In genomic region chr3:190120161-190121060, GRCh38 we compare ENCODE assay signal across 8 cellular contexts. TPM values are rescaled to one million over a fixed set of nuclear protein-coding genes. Genes with fewer than 3 reads are reported as not detected.
DNase-seq lines count a peak whose midpoint lies in the region; ATAC-seq and TF ChIP-seq lines count a peak whose summit lies in the region.

Gene P3H2, minus strand, starts transcription at chr3:190120897. Its CDS starts 166 bp downstream, at chr3:190120731.

- TF ChIP-seq CTCF in adrenal gland (IDR thresholded peaks at IDR 0.05) (peak; percentile 42 to 70 (median 56)), cardiac muscle cell (IDR thresholded peaks at IDR 0.05; ENCODE audit: low read depth, low read length) (peak; percentile 63)

- 1 to 2% (median 1%) methylated on average over 11 to 105 of the region's 105 CpGs for WGBS in adrenal gland, 4 donors

- intact Hi-C loops in adrenal gland (cut with DNase I), result loop anchor here (5.0 to 10.0 kb wide), 4 partner anchors 77 to 156 kb away; no protein-coding TSS in a partner anchor

- H3K27me3 ChIP-seq in adrenal gland (no peaks in the 10 kb centered on the region), cardiac muscle cell (no peaks in the 10 kb centered on the region)

- H3K4me1 ChIP-seq in adrenal gland (replicated peaks in 1 of 2) (peaks cover 23 to 45% of the 10 kb centered on the region in 2 donors), cardiac muscle cell (ENCODE audit: low read depth) (peaks cover 17% of the 10 kb centered on the region)

- peak; percentile 81 for ATAC-seq in GM18909 (IDR thresholded peaks at IDR 0.05; ENCODE audit: poor library complexity, unreplicated experiment)
- ATAC-seq in HG03280 (IDR thresholded peaks at IDR 0.05; ENCODE audit: unreplicated experiment), result peak; percentile 74
- ATAC-seq in HG03571 (IDR thresholded peaks at IDR 0.05; ENCODE audit: unreplicated experiment), result no peak

- H3K9me3 ChIP-seq in adrenal gland (replicated peaks in 1 of 3), result no peaks in the 10 kb centered on the region
- H3K9me3 ChIP-seq in cardiac muscle cell (ENCODE audit: low read depth), result no peaks in the 10 kb centered on the region

- H3K27ac ChIP-seq in adrenal gland (peak within 1 kb of the TSS; percentile 41 to 94 (median 88)), cardiac muscle cell (peak within 1 kb of the TSS; percentile 85)

- DNase-seq in Ammon's horn (ENCODE audit: low spot score) (peak; percentile 91), NCI-H748 (lab: John Stamatoyannopoulos, UW; ENCODE audit: unreplicated experiment) (peak; percentile 83), adrenal gland (peak; percentile 88 to 94 (median 92)), cardiac muscle cell (ENCODE audit: low read depth in 1 of 2, low spot score in 1 of 2) (peak; percentile 95 to 96), occipital lobe (lab: John Stamatoyannopoulos, UW) (peak; percentile 82)

- peak; percentile 63 to 90 for TF ChIP-seq POLR2A in adrenal gland (IDR thresholded peaks at IDR 0.05)

- H3K36me3 ChIP-seq in adrenal gland (replicated peaks in 1 of 2) (no peaks in the 10 kb centered on the region), cardiac muscle cell (no peaks in the 10 kb centered on the region)

- H3K4me3 ChIP-seq in adrenal gland (peak within 1 kb of the TSS; percentile 9 to 94 (median 42)), cardiac muscle cell (peak within 1 kb of the TSS; percentile 92)

RNA-seq across cellular contexts. Expression of gene P3H2, which starts in this region (rescaled TPM):
- total RNA-seq in adrenal gland (100 to 1,000 TPM in 3 of 8 donors, 10 to 100 TPM in 5; 66.1 to 175 (median 90.9) TPM), cardiac muscle cell (45.3 and 56.7 TPM in 2 replicates), occipital lobe (2.8 TPM)
- polyA plus RNA-seq in adrenal gland (10 to 100 TPM; 22.8 to 91.3 (median 72.8) TPM), cardiac muscle cell (56.8 and 72.8 TPM in 2 replicates)

Comparison
In these comparisons a context has a peak if more than half of its experiments do, and no peak if none do; other contexts are left out.
1. RNA of gene P3H2 (total RNA-seq): 66.1 to 175 TPM in adrenal gland and 45.3 to 56.7 TPM in cardiac muscle cell; 2.8 TPM in occipital lobe (single experiment); every median in the first group is over 10 times any median in the second.
2. Peak in every context shown above with its lines, with median percentiles within 50 percentile points of each other: DNase-seq.